In the genomic region with DNA sequence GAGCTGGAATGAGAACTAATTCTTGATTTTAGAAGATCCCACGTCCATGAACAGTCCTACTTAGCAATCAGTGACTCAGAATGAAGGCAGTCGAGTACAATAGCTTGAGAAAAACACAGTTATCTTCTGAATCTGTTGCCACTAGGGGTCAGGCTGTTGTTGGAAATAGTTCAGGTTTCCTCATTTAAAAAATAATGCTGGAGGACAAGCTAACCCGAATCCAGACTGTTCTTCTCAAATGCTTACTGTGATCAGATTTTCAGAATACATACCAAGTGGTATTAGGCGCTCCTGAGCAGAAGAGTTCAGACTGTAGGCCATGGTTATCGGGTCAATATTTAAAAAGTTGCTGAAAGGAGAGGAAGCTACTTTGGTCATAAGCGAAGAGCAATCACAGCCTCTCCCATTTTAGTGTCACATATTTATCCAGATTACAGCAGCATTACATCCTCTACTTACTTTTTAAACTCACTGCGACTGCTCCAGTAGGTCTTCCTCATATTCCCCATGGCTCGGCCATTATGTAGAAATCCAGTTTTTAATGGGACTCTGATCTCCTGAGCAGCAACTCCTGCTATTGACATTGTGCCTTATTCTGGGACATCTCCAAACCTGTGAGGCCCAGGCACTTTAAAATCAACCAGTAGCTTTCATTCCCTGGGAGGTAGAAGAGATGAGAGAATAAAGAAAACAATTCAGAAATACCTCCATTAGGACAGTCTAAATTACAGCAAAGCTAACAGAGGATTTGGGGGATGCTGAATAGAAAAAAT, we compare ENCODE assay signal across 8 cellular contexts. TPM values are rescaled to one million over a fixed set of nuclear protein-coding genes. Genes with fewer than 3 reads are reported as not detected.
A peak's percentile ranks its signal among the peaks of the same experiment; 100 is the strongest.
DNase-seq lines count a peak whose midpoint lies in the region; ATAC-seq and TF ChIP-seq lines count a peak whose summit lies in the region.

No MANE protein-coding gene starts in this region.

- DNase-seq in NCI-H146 (lab: John Stamatoyannopoulos, UW) (peak; percentile 45), NCI-H146 treated with DMSO at 0.1 percent for 48 hours (lab: John Stamatoyannopoulos, UW; ENCODE audit: unreplicated experiment) (no peak), LNCaP clone FGC (ENCODE audit: low read depth) (peak; percentile 59), SK-N-MC (ENCODE audit: low read depth, low spot score) (peak; percentile 64), kidney epithelial cell (ENCODE audit: low read depth) (no peak)
- DNase-seq in central memory CD4-positive, alpha-beta T cell: peak; percentile 41
- peak in 1 of 2 donors; percentile 24 for DNase-seq in stimulated activated effector memory CD8-positive, alpha-beta T cell treated with anti-CD3 and anti-CD28 coated beads, Interleukin-12 subunit alpha, Interleukin-12 subunit beta, amount 100 ng/mL, for 72 hours (ENCODE audit: low spot score in 2 of 2)

- peak overlapping the region; percentile 4 for H3K27ac ChIP-seq in SK-N-MC

- no peaks in the 10 kb centered on the region for H3K36me3 ChIP-seq in SK-N-MC (ENCODE audit: insufficient read depth, low read length)
- H3K36me3 ChIP-seq in kidney epithelial cell (ENCODE audit: control insufficient read depth, insufficient read depth, low read length): peaks cover 8% of the 10 kb centered on the region

- ATAC-seq in stimulated activated effector memory CD8-positive, alpha-beta T cell treated with anti-CD3 and anti-CD28 coated beads, Interleukin-12 subunit alpha, Interleukin-12 subunit beta, amount 100 ng/mL, for 72 hours: peak; percentile 79
- ATAC-seq in HG02970 (IDR thresholded peaks at IDR 0.05; ENCODE audit: low FRiP score, unreplicated experiment): no peak

- H3K9me3 Mint-ChIP-seq in stimulated activated effector memory CD8-positive, alpha-beta T cell treated with anti-CD3 and anti-CD28 coated beads, Interleukin-12 subunit alpha, Interleukin-12 subunit beta, amount 100 ng/mL, for 72 hours: no peaks in the 10 kb centered on the region

- H3K27me3 ChIP-seq in kidney epithelial cell (ENCODE audit: control insufficient read depth, insufficient read depth, low read length): no peaks in the 10 kb centered on the region

- H3K36me3 Mint-ChIP-seq in stimulated activated effector memory CD8-positive, alpha-beta T cell treated with anti-CD3 and anti-CD28 coated beads, Interleukin-12 subunit alpha, Interleukin-12 subunit beta, amount 100 ng/mL, for 72 hours: peaks cover 6% of the 10 kb centered on the region

- no peak overlapping the region for H3K9ac ChIP-seq in SK-N-MC (ENCODE audit: insufficient read length)

- H3K27ac Mint-ChIP-seq in stimulated activated effector memory CD8-positive, alpha-beta T cell treated with anti-CD3 and anti-CD28 coated beads, Interleukin-12 subunit alpha, Interleukin-12 subunit beta, amount 100 ng/mL, for 72 hours: no peak overlapping the region

- no peaks in the 10 kb centered on the region for H3K4me1 Mint-ChIP-seq in stimulated activated effector memory CD8-positive, alpha-beta T cell treated with anti-CD3 and anti-CD28 coated beads, Interleukin-12 subunit alpha, Interleukin-12 subunit beta, amount 100 ng/mL, for 72 hours

- H3K9me3 ChIP-seq in SK-N-MC (ENCODE audit: low read depth, low read length): no peaks in the 10 kb centered on the region

- peak; percentile 71 for TF ChIP-seq CTCF in LNCaP clone FGC (IDR thresholded peaks at IDR 0.05; ENCODE audit: control insufficient read depth, extremely low read depth, insufficient read depth)
- TF ChIP-seq CTCF in kidney epithelial cell (IDR thresholded peaks at IDR 0.05; ENCODE audit: insufficient read depth, low read length, poor library complexity, severe bottlenecking): peak; percentile 60

- peak overlapping the region; percentile 35 for H3K4me3 ChIP-seq in LNCaP clone FGC (ENCODE audit: low read depth, low read length)
- H3K4me3 ChIP-seq in SK-N-MC: peak overlapping the region; percentile 2
- no peak overlapping the region for H3K4me3 ChIP-seq in kidney epithelial cell (ENCODE audit: low read depth, low read length)

- H3K4me3 Mint-ChIP-seq in stimulated activated effector memory CD8-positive, alpha-beta T cell treated with anti-CD3 and anti-CD28 coated beads, Interleukin-12 subunit alpha, Interleukin-12 subunit beta, amount 100 ng/mL, for 72 hours: no peak overlapping the region

RNA-seq across cellular contexts. Expression of gene ERRFI1, which starts 10.9 kb away (rescaled TPM):
- 61.5 and 66.4 TPM in 2 replicates for total RNA-seq in kidney epithelial cell

RNA-seq across cellular contexts. Expression of gene PARK7, which starts 53.7 kb away (rescaled TPM):
- 183 and 228 TPM in 2 replicates for total RNA-seq in kidney epithelial cell

Comparison
In these comparisons a context has a peak if more than half of its experiments do, and no peak if none do; other contexts are left out.
1. DNase-seq: peak in NCI-H146 (single experiment), LNCaP clone FGC (single experiment), SK-N-MC (single experiment) and central memory CD4-positive, alpha-beta T cell (single experiment); none in NCI-H146 treated with DMSO at 0.1 percent for 48 hours (single experiment) and kidney epithelial cell (single experiment).